8 cellular contexts compared by ENCODE assay signal in genomic region chr2:87518056-87518455, GRCh38.
DNase-seq lines count a peak whose midpoint lies in the region; ATAC-seq and TF ChIP-seq lines count a peak whose summit lies in the region.
"Not testable (repeated sequence)": the region's sequence is repeated elsewhere in the genome, so short reads cannot be mapped to it uniquely, and the experiment has no call there.

No MANE protein-coding gene starts in this region.

- not testable (repeated sequence) for TF ChIP-seq CTCF in DOHH2 (IDR thresholded peaks at IDR 0.05; ENCODE audit: low read depth, low read length, poor library complexity, severe bottlenecking); OCI-LY7 (conservative IDR thresholded peaks at IDR 0.05; ENCODE audit: low read length); natural killer cell (IDR thresholded peaks at IDR 0.05)

- H3K4me2 ChIP-seq in BLaER1 treated with 17β-estradiol and CSF1 and Interleukin-3, amounts not matched to agents 10 nM and 100 nM = peak overlapping the region; percentile 15 to 68 (median 41); a peak in 15 of 22 replicates
- H3K4me2 ChIP-seq in DOHH2 (ENCODE audit: low read length) = peak overlapping the region; percentile 71
- peak overlapping the region; percentile 56 for H3K4me2 ChIP-seq in OCI-LY7 (ENCODE audit: low read length)

- POLR2A ChIA-PET in OCI-LY7 (lab: Charles Lee); activated CD4-positive, alpha-beta T cell treated with anti-CD3 and anti-CD28 coated beads, Interleukin-2, amount 10 ng/mL, durations not matched to agents 7 days and 5 days (lab: Charles Lee): not testable (repeated sequence)

- BruUV-seq in OCI-LY7 (replicated peaks; lab: Mats Ljungman, UMichigan) = not testable (repeated sequence)

- H3K27me3 ChIP-seq in BLaER1 treated with 17β-estradiol and CSF1 and Interleukin-3, amounts not matched to agents 10 nM and 100 nM; DOHH2 (ENCODE audit: control insufficient read depth, low read length): not testable (repeated sequence)

- H3K4me3 Mint-ChIP-seq in activated CD4-positive, alpha-beta T cell treated with anti-CD3 and anti-CD28 coated beads, Interleukin-2, amount 10 ng/mL, durations not matched to agents 7 days and 5 days; natural killer cell: not testable (repeated sequence)
- peak overlapping the region; percentile 67 for H3K4me3 Mint-ChIP-seq in activated naive CD4-positive, alpha-beta T cell treated with anti-CD3 and anti-CD28 coated beads, Interleukin-2, amount 50 U/mL, for 24 hours
- peak overlapping the region; percentile 19 to 31 for H3K4me3 Mint-ChIP-seq in effector memory CD8-positive, alpha-beta T cell
- peak overlapping the region; percentile 15 to 28 for H3K4me3 Mint-ChIP-seq in stimulated activated naive CD8-positive, alpha-beta T cell treated with anti-CD3 and anti-CD28 coated beads, Interleukin-15, amount 100 ng/mL, for 72 hours

- ATAC-seq in effector memory CD8-positive, alpha-beta T cell (replicated peaks) = peak; percentile 2
- peak in 1 of 3 donors; percentile 3 for ATAC-seq in natural killer cell
- not testable (repeated sequence) for ATAC-seq in stimulated activated naive CD8-positive, alpha-beta T cell treated with anti-CD3 and anti-CD28 coated beads, Interleukin-15, amount 100 ng/mL, for 72 hours

- H3K4me1 ChIP-seq in BLaER1 treated with 17β-estradiol and CSF1 and Interleukin-3, amounts not matched to agents 10 nM and 100 nM = peaks cover 11 to 31% (median 19%) of the 10 kb centered on the region in 10 experiments
- H3K4me1 ChIP-seq in DOHH2 (ENCODE audit: control insufficient read depth, low read length) (peaks cover 70% of the 10 kb centered on the region), OCI-LY7 (ENCODE audit: insufficient read depth, low read length, poor library complexity, severe bottlenecking) (peaks cover 54% of the 10 kb centered on the region)

- peak; percentile 60 for DNase-seq in OCI-LY7 (ENCODE audit: low spot score)
- not testable (repeated sequence) for DNase-seq in activated CD4-positive, alpha-beta T cell treated with anti-CD3 and anti-CD28 coated beads, Interleukin-2, amount 10 ng/mL, durations not matched to agents 7 days and 5 days; effector memory CD8-positive, alpha-beta T cell; natural killer cell; stimulated activated naive CD8-positive, alpha-beta T cell treated with anti-CD3 and anti-CD28 coated beads, Interleukin-15, amount 100 ng/mL, for 72 hours

- not testable (repeated sequence) for H3K9me3 Mint-ChIP-seq in activated CD4-positive, alpha-beta T cell treated with anti-CD3 and anti-CD28 coated beads, Interleukin-2, amount 10 ng/mL, durations not matched to agents 7 days and 5 days; activated naive CD4-positive, alpha-beta T cell treated with anti-CD3 and anti-CD28 coated beads, Interleukin-2, amount 50 U/mL, for 24 hours; effector memory CD8-positive, alpha-beta T cell; natural killer cell; stimulated activated naive CD8-positive, alpha-beta T cell treated with anti-CD3 and anti-CD28 coated beads, Interleukin-15, amount 100 ng/mL, for 72 hours

- CTCF ChIA-PET in OCI-LY7 (lab: Charles Lee; ENCODE audit: unreplicated experiment); activated CD4-positive, alpha-beta T cell treated with anti-CD3 and anti-CD28 coated beads, Interleukin-2, amount 10 ng/mL, durations not matched to agents 7 days and 5 days (lab: Charles Lee): not testable (repeated sequence)

- H3F3A ChIP-seq in DOHH2 (ENCODE audit: control insufficient read depth, insufficient read depth) = not testable (repeated sequence)

- intact Hi-C loops in OCI-LY7 (cut with micrococcal nuclease; ENCODE audit: unreplicated experiment); natural killer cell (cut with micrococcal nuclease): not testable (repeated sequence)

- H3K36me3 Mint-ChIP-seq in activated CD4-positive, alpha-beta T cell treated with anti-CD3 and anti-CD28 coated beads, Interleukin-2, amount 10 ng/mL, durations not matched to agents 7 days and 5 days (ENCODE audit: low read depth) = peaks cover 17% of the 10 kb centered on the region
- H3K36me3 Mint-ChIP-seq in activated naive CD4-positive, alpha-beta T cell treated with anti-CD3 and anti-CD28 coated beads, Interleukin-2, amount 50 U/mL, for 24 hours = peaks cover 22% of the 10 kb centered on the region
- not testable (repeated sequence) for H3K36me3 Mint-ChIP-seq in effector memory CD8-positive, alpha-beta T cell (ENCODE audit: insufficient read depth); natural killer cell

- not testable (repeated sequence) for H3K9ac ChIP-seq in BLaER1 treated with 17β-estradiol and CSF1 and Interleukin-3, amounts not matched to agents 10 nM and 100 nM

- not testable (repeated sequence) for H3K27me3 Mint-ChIP-seq in activated CD4-positive, alpha-beta T cell treated with anti-CD3 and anti-CD28 coated beads, Interleukin-2, amount 10 ng/mL, durations not matched to agents 7 days and 5 days; activated naive CD4-positive, alpha-beta T cell treated with anti-CD3 and anti-CD28 coated beads, Interleukin-2, amount 50 U/mL, for 24 hours; effector memory CD8-positive, alpha-beta T cell; natural killer cell (ENCODE audit: low read depth in 2 of 2); stimulated activated naive CD8-positive, alpha-beta T cell treated with anti-CD3 and anti-CD28 coated beads, Interleukin-15, amount 100 ng/mL, for 72 hours

- H3K9me3 ChIP-seq in BLaER1 treated with 17β-estradiol and CSF1 and Interleukin-3, amounts not matched to agents 10 nM and 100 nM (replicated peaks in 1 of 11); DOHH2 (ENCODE audit: control insufficient read depth, insufficient read depth, low read length); OCI-LY7 (ENCODE audit: low read length): not testable (repeated sequence)

- H3K4me3 ChIP-seq in BLaER1 treated with 17β-estradiol and CSF1 and Interleukin-3, amounts not matched to agents 10 nM and 100 nM; OCI-LY7 (ENCODE audit: low read depth, low read length, poor library complexity, severe bottlenecking): not testable (repeated sequence)
- peak overlapping the region; percentile 60 for H3K4me3 ChIP-seq in DOHH2 (ENCODE audit: low read length)

- not testable (repeated sequence) for H3K79me2 ChIP-seq in DOHH2 (ENCODE audit: control insufficient read depth, low read length); OCI-LY7 (ENCODE audit: insufficient read depth, low read depth, low read length)

- H3K27ac Mint-ChIP-seq in activated CD4-positive, alpha-beta T cell treated with anti-CD3 and anti-CD28 coated beads, Interleukin-2, amount 10 ng/mL, durations not matched to agents 7 days and 5 days = peak overlapping the region; percentile 64
- H3K27ac Mint-ChIP-seq in activated naive CD4-positive, alpha-beta T cell treated with anti-CD3 and anti-CD28 coated beads, Interleukin-2, amount 50 U/mL, for 24 hours = peak overlapping the region; percentile 94
- H3K27ac Mint-ChIP-seq in effector memory CD8-positive, alpha-beta T cell = peak overlapping the region; percentile 82 to 92
- H3K27ac Mint-ChIP-seq in natural killer cell = peak overlapping the region; percentile 65 to 75
- H3K27ac Mint-ChIP-seq in stimulated activated naive CD8-positive, alpha-beta T cell treated with anti-CD3 and anti-CD28 coated beads, Interleukin-15, amount 100 ng/mL, for 72 hours = peak overlapping the region; percentile 7 to 24

- peak overlapping the region in 7 of 11 experiments; percentile 14 to 59 (median 47); a peak in 5 of 22 replicates for H3K27ac ChIP-seq in BLaER1 treated with 17β-estradiol and CSF1 and Interleukin-3, amounts not matched to agents 10 nM and 100 nM
- H3K27ac ChIP-seq in DOHH2 (ENCODE audit: low read depth, low read length) (peak overlapping the region; percentile 88), OCI-LY7 (ENCODE audit: low read depth, low read length, poor library complexity, severe bottlenecking) (peak overlapping the region; percentile 82)

- not testable (repeated sequence) for H3K36me3 ChIP-seq in BLaER1 treated with 17β-estradiol and CSF1 and Interleukin-3, amounts not matched to agents 10 nM and 100 nM; DOHH2 (ENCODE audit: control insufficient read depth, low read length); OCI-LY7 (ENCODE audit: insufficient read depth, low read length)

- peaks cover 29% of the 10 kb centered on the region for H3K4me1 Mint-ChIP-seq in activated CD4-positive, alpha-beta T cell treated with anti-CD3 and anti-CD28 coated beads, Interleukin-2, amount 10 ng/mL, durations not matched to agents 7 days and 5 days
- peaks cover 54% of the 10 kb centered on the region for H3K4me1 Mint-ChIP-seq in activated naive CD4-positive, alpha-beta T cell treated with anti-CD3 and anti-CD28 coated beads, Interleukin-2, amount 50 U/mL, for 24 hours
- H3K4me1 Mint-ChIP-seq in effector memory CD8-positive, alpha-beta T cell (ENCODE audit: low read depth in 2 of 2) = peaks cover 8 to 19% of the 10 kb centered on the region in 2 donors
- H3K4me1 Mint-ChIP-seq in natural killer cell = peaks cover 5 to 14% of the 10 kb centered on the region in 2 donors
- H3K4me1 Mint-ChIP-seq in stimulated activated naive CD8-positive, alpha-beta T cell treated with anti-CD3 and anti-CD28 coated beads, Interleukin-15, amount 100 ng/mL, for 72 hours = peaks cover 53% of the 10 kb centered on the region

- H3K9me2 ChIP-seq in DOHH2 (replicated peaks; ENCODE audit: control insufficient read depth, low read length); OCI-LY7 (ENCODE audit: insufficient read depth, low read length): not testable (repeated sequence)

- not testable (repeated sequence) for H4K20me1 ChIP-seq in BLaER1 treated with 17β-estradiol and CSF1 and Interleukin-3, amounts not matched to agents 10 nM and 100 nM; DOHH2 (ENCODE audit: control insufficient read depth, insufficient read depth, low read depth, low read length); OCI-LY7 (ENCODE audit: insufficient read depth, low read length)

- not testable (repeated sequence) for H2AFZ ChIP-seq in OCI-LY7 (ENCODE audit: low read length)

Comparison
In these comparisons a context has a peak if more than half of its experiments do, and no peak if none do; other contexts are left out.
1. H3K27ac Mint-ChIP-seq: peak in every context shown above with its lines; median percentile 94 in activated naive CD4-positive, alpha-beta T cell treated with anti-CD3 and anti-CD28 coated beads, Interleukin-2, amount 50 U/mL, for 24 hours; 87 in effector memory CD8-positive, alpha-beta T cell; 70 in natural killer cell; 64 in activated CD4-positive, alpha-beta T cell treated with anti-CD3 and anti-CD28 coated beads, Interleukin-2, amount 10 ng/mL, durations not matched to agents 7 days and 5 days; 16 in stimulated activated naive CD8-positive, alpha-beta T cell treated with anti-CD3 and anti-CD28 coated beads, Interleukin-15, amount 100 ng/mL, for 72 hours.